Comparison of ENCODE assay signal across 1 cellular context in genomic region chr7:120033114-120033513, GRCh38.
TF ChIP-seq lines count a peak whose summit lies in the region.

No MANE protein-coding gene starts in this region.

TF ChIP-seq in HepG2, 621 proteins besides CTCF, POLR2A, EP300 and RAD21 (continued from another document):
- no peak for TF ChIP-seq ZBTB49 (CRISPR knock-in tag; IDR thresholded peaks at IDR 0.05; ENCODE audit: borderline replicate concordance)
